1 cellular context compared by ENCODE assay signal in the genomic region with DNA sequence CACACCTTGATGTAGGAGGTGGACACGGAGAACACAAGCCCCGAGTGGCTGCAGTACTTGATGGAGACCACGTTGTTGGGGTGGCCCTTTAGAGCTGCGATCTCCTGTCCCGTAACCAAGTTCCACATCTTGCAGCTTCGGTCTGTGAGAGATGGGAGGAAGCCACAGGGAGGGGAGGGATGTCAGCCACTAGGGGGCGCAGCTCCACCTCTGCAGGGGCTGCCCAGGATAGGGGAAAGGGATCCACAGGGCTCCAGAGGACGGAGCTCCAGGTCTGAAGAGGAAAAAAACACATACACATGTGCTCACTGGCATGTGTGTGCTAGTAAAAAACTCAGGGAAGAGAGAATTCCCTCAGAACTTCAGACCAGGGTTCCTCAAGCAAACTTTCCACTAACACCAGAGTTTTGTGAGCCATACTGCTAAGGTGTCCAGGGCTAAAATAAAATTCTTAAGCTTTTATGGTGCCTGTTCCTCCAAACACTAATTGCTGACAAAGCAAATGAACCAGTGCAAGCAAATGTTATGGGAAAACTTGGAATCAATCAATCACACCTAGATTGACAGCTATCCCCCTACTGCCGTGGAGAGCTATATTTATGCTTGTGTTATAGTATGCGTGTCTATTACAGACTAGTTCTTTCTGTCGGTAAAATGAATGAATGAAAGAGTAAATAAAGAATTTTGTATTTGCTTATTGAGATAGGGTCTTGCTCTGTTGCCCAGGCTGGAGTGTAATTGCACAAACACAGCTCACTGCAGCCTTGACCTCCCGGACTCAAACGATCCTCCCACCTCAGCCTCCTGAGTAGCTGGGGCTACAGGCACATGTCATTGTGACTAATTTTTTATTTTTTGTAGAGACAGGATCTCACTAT.
TF ChIP-seq lines count a peak whose summit lies in the region.

No MANE protein-coding gene starts in this region.

TF ChIP-seq in GM23338, 12 proteins besides CTCF, POLR2A, EP300 and RAD21 (continued from another document):
- TF ChIP-seq, protein P1, sequence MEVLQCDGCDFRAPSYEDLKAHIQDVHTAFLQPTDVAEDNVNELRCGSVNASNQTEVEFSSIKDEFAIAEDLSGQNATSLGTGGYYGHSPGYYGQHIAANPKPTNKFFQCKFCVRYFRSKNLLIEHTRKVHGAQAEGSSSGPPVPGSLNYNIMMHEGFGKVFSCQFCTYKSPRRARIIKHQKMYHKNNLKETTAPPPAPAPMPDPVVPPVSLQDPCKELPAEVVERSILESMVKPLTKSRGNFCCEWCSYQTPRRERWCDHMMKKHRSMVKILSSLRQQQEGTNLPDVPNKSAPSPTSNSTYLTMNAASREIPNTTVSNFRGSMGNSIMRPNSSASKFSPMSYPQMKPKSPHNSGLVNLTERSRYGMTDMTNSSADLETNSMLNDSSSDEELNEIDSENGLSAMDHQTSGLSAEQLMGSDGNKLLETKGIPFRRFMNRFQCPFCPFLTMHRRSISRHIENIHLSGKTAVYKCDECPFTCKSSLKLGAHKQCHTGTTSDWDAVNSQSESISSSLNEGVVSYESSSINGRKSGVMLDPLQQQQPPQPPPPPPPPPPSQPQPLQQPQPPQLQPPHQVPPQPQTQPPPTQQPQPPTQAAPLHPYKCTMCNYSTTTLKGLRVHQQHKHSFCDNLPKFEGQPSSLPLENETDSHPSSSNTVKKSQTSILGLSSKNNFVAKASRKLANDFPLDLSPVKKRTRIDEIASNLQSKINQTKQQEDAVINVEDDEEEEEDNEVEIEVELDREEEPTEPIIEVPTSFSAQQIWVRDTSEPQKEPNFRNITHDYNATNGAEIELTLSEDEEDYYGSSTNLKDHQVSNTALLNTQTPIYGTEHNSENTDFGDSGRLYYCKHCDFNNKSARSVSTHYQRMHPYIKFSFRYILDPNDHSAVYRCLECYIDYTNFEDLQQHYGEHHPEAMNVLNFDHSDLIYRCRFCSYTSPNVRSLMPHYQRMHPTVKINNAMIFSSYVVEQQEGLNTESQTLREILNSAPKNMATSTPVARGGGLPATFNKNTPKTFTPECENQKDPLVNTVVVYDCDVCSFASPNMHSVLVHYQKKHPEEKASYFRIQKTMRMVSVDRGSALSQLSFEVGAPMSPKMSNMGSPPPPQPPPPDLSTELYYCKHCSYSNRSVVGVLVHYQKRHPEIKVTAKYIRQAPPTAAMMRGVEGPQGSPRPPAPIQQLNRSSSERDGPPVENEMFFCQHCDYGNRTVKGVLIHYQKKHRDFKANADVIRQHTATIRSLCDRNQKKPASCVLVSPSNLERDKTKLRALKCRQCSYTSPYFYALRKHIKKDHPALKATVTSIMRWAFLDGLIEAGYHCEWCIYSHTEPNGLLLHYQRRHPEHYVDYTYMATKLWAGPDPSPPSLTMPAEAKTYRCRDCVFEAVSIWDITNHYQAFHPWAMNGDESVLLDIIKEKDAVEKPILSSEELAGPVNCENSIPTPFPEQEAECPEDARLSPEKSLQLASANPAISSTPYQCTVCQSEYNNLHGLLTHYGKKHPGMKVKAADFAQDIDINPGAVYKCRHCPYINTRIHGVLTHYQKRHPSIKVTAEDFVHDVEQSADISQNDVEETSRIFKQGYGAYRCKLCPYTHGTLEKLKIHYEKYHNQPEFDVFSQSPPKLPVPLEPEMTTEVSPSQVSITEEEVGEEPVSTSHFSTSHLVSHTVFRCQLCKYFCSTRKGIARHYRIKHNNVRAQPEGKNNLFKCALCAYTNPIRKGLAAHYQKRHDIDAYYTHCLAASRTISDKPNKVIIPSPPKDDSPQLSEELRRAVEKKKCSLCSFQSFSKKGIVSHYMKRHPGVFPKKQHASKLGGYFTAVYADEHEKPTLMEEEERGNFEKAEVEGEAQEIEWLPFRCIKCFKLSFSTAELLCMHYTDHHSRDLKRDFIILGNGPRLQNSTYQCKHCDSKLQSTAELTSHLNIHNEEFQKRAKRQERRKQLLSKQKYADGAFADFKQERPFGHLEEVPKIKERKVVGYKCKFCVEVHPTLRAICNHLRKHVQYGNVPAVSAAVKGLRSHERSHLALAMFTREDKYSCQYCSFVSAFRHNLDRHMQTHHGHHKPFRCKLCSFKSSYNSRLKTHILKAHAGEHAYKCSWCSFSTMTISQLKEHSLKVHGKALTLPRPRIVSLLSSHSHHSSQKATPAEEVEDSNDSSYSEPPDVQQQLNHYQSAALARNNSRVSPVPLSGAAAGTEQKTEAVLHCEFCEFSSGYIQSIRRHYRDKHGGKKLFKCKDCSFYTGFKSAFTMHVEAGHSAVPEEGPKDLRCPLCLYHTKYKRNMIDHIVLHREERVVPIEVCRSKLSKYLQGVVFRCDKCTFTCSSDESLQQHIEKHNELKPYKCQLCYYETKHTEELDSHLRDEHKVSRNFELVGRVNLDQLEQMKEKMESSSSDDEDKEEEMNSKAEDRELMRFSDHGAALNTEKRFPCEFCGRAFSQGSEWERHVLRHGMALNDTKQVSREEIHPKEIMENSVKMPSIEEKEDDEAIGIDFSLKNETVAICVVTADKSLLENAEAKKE (CRISPR knock-in tag; IDR thresholded peaks at IDR 0.05), result no peak
- TF ChIP-seq STAT1 (IDR thresholded peaks at IDR 0.05; ENCODE audit: unreplicated experiment) (no peak), JUNB (IDR thresholded peaks at IDR 0.05; ENCODE audit: unreplicated experiment) (no peak)
- TF ChIP-seq, protein P2, sequence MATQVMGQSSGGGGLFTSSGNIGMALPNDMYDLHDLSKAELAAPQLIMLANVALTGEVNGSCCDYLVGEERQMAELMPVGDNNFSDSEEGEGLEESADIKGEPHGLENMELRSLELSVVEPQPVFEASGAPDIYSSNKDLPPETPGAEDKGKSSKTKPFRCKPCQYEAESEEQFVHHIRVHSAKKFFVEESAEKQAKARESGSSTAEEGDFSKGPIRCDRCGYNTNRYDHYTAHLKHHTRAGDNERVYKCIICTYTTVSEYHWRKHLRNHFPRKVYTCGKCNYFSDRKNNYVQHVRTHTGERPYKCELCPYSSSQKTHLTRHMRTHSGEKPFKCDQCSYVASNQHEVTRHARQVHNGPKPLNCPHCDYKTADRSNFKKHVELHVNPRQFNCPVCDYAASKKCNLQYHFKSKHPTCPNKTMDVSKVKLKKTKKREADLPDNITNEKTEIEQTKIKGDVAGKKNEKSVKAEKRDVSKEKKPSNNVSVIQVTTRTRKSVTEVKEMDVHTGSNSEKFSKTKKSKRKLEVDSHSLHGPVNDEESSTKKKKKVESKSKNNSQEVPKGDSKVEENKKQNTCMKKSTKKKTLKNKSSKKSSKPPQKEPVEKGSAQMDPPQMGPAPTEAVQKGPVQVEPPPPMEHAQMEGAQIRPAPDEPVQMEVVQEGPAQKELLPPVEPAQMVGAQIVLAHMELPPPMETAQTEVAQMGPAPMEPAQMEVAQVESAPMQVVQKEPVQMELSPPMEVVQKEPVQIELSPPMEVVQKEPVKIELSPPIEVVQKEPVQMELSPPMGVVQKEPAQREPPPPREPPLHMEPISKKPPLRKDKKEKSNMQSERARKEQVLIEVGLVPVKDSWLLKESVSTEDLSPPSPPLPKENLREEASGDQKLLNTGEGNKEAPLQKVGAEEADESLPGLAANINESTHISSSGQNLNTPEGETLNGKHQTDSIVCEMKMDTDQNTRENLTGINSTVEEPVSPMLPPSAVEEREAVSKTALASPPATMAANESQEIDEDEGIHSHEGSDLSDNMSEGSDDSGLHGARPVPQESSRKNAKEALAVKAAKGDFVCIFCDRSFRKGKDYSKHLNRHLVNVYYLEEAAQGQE (IDR thresholded peaks at IDR 0.05; ENCODE audit: unreplicated experiment), result no peak
